ENCODE assay signal across 26 cellular contexts in genomic region chr1:61320575-61320974, GRCh38.
"Had no signal": no experiment of that assay in that cellular context is flagged by ENCODE, and none has a peak within 500 bp of the region (broad histone marks: within the 10 kb centered on the region; RNA-seq: fewer than 3 reads in every experiment).

No MANE protein-coding gene starts in this region.

- ATAC-seq: activated CD8-positive, alpha-beta T cell treated with anti-CD3 and anti-CD28 coated beads for 36 hours; activated naive CD8-positive, alpha-beta T cell treated with anti-CD3 and anti-CD28 coated beads, Interleukin-2, amount 50 U/mL, for 24 hours; activated T-cell treated with anti-CD3 and anti-CD28 coated beads, Interleukin-2, amount 50 U/mL, for 4 hours; left lung had no signal

- H3K9me3 ChIP-seq: colonic mucosa, left lung, mucosa of descending colon, tibial artery, uterus had no signal

- H3K4me3 ChIP-seq: colonic mucosa, left lung, mucosa of descending colon, tibial artery, uterus had no signal

- H3K4me1 ChIP-seq: colonic mucosa had no signal

- H3K4me3 Mint-ChIP-seq: activated B cell treated with CpG ODN at 0.5 μM for 24 hours; activated CD8-positive, alpha-beta T cell treated with anti-CD3 and anti-CD28 coated beads for 36 hours; activated naive CD4-positive, alpha-beta T cell treated with anti-CD3 and anti-CD28 coated beads, Interleukin-2, amount 10 ng/mL, durations not matched to agents 7 days and 5 days; activated naive CD8-positive, alpha-beta T cell treated with anti-CD3 and anti-CD28 coated beads, Interleukin-2, amount 50 U/mL, for 24 hours; activated T-cell treated with anti-CD3 and anti-CD28 coated beads, Interleukin-2, amount 50 U/mL, for 4 hours; central memory CD8-positive, alpha-beta T cell; endodermal cell; memory B cell; naive B cell; neural crest cell; T-helper 2 cell treated with Interferon-gamma antibody and Interleukin-4, amounts not matched to agents 5 μg/mL and 100 μg/mL, for 36 hours had no signal

- H3K27me3 ChIP-seq: brain microvascular endothelial cell, colonic mucosa, left lung, tibial artery, uterus had no signal

- H3K36me3 Mint-ChIP-seq: activated naive CD4-positive, alpha-beta T cell treated with anti-CD3 and anti-CD28 coated beads, Interleukin-2, amount 10 ng/mL, durations not matched to agents 7 days and 5 days; memory B cell; naive B cell had no signal

- H3K27ac Mint-ChIP-seq: activated B cell treated with CpG ODN at 0.5 μM for 24 hours; activated naive CD4-positive, alpha-beta T cell treated with anti-CD3 and anti-CD28 coated beads, Interleukin-2, amount 10 ng/mL, durations not matched to agents 7 days and 5 days; endodermal cell; memory B cell; naive B cell; progenitor cell of endocrine pancreas; T-helper 2 cell treated with Interferon-gamma antibody and Interleukin-4, amounts not matched to agents 5 μg/mL and 100 μg/mL, for 36 hours had no signal

- H3K27ac ChIP-seq: brain microvascular endothelial cell, colonic mucosa, left lung, uterus had no signal

- H3K9me3 Mint-ChIP-seq: activated B cell treated with CpG ODN at 0.5 μM for 24 hours; activated CD8-positive, alpha-beta T cell treated with anti-CD3 and anti-CD28 coated beads for 36 hours; activated naive CD4-positive, alpha-beta T cell treated with anti-CD3 and anti-CD28 coated beads, Interleukin-2, amount 10 ng/mL, durations not matched to agents 7 days and 5 days; activated naive CD8-positive, alpha-beta T cell treated with anti-CD3 and anti-CD28 coated beads, Interleukin-2, amount 50 U/mL, for 24 hours; activated T-cell treated with anti-CD3 and anti-CD28 coated beads, Interleukin-2, amount 50 U/mL, for 4 hours; central memory CD8-positive, alpha-beta T cell; endodermal cell; memory B cell; naive B cell; neural crest cell; T-helper 2 cell treated with Interferon-gamma antibody and Interleukin-4, amounts not matched to agents 5 μg/mL and 100 μg/mL, for 36 hours had no signal

- H3K4me1 Mint-ChIP-seq: activated B cell treated with CpG ODN at 0.5 μM for 24 hours; central memory CD8-positive, alpha-beta T cell; memory B cell; naive B cell had no signal

- H3K36me3 ChIP-seq: brain microvascular endothelial cell, colonic mucosa, left lung, tibial artery, uterus had no signal

- DNase-seq: activated B cell treated with CpG ODN at 0.5 μM for 24 hours; activated CD4-positive, alpha-beta T cell treated with anti-CD3 and anti-CD28 coated beads for 4 hours; activated CD8-positive, alpha-beta T cell treated with anti-CD3 and anti-CD28 coated beads for 36 hours; activated effector memory CD4-positive, alpha-beta T cell treated with Interleukin-2 at 50 U/mL for 16 hours; activated naive CD4-positive, alpha-beta T cell treated with anti-CD3 and anti-CD28 coated beads, Interleukin-2, amount 10 ng/mL, durations not matched to agents 7 days and 5 days; activated naive CD8-positive, alpha-beta T cell treated with anti-CD3 and anti-CD28 coated beads, Interleukin-2, amount 50 U/mL, for 24 hours; activated T-cell treated with anti-CD3 and anti-CD28 coated beads, Interleukin-2, amount 50 U/mL, for 4 hours; anterior cingulate cortex; brain microvascular endothelial cell; colonic mucosa; endodermal cell; foreskin melanocyte; head of caudate nucleus; kidney; left lung; mucosa of descending colon; naive B cell; stimulated activated naive CD4-positive, alpha-beta T cell; substantia nigra; tibial artery; uterus had no signal

- H3K27me3 Mint-ChIP-seq: activated CD8-positive, alpha-beta T cell treated with anti-CD3 and anti-CD28 coated beads for 36 hours; activated naive CD4-positive, alpha-beta T cell treated with anti-CD3 and anti-CD28 coated beads, Interleukin-2, amount 10 ng/mL, durations not matched to agents 7 days and 5 days; activated naive CD8-positive, alpha-beta T cell treated with anti-CD3 and anti-CD28 coated beads, Interleukin-2, amount 50 U/mL, for 24 hours; central memory CD8-positive, alpha-beta T cell; naive B cell had no signal
